ENCODE assay signal across 10 cellular contexts in the genomic region with DNA sequence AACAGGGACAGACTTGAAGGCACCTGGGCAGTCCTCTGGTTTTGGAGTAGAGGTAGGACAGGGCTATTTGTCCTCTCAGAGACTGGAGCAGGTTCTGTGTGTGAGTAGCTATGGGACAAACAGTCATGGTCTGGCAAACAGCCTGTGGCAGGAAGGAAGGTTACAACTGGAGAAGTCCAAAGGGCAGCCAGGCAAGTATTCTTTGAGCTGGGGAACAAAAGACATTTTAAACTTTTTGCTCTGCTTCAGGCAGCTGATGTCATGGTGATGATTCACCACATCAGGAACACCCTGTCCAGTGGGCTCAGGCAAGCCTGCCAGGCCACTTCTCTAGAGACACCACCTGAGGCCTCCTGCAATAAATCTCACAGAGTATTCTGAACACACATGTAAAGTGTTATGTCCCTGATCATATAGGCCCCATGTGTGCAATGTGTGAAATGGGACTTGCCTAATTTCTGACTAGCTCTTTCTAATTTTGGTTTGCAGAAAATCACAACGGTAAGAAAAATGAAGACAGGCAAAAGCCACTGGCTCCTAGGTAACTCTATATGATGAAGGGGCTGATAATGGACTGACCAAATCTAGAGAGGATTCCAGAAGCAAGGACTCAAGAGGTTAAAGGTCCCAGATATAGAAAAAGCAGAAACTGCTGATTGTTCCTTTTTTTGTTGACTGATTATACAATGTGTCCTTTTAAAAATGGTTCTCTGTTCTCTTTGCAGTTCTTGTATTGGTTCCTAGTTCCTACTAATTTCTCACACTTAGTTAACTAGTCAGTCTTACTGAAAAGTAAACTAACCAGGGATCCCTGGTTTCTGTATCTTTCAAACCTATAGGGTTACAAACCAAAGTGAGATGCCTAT. TPM values are rescaled to one million over a fixed set of nuclear protein-coding genes. Genes with fewer than 3 reads are reported as not detected.
DNase-seq lines count a peak whose midpoint lies in the region; ATAC-seq and TF ChIP-seq lines count a peak whose summit lies in the region.
"Not testable (repeated sequence)": the region's sequence is repeated elsewhere in the genome, so short reads cannot be mapped to it uniquely, and the experiment has no call there.
"Had no signal": no experiment of that assay in that cellular context is flagged by ENCODE, and none has a peak within 500 bp of the region (broad histone marks: within the 10 kb centered on the region; RNA-seq: fewer than 3 reads in every experiment).

No MANE protein-coding gene starts in this region.

- H4K20me1 ChIP-seq in hepatocyte (ENCODE audit: insufficient read depth, poor library complexity, severe bottlenecking) = not testable (repeated sequence)

- ATAC-seq in naive thymus-derived CD8-positive, alpha-beta T cell = not testable (repeated sequence)

- H3K4me3 Mint-ChIP-seq in CD4-positive, alpha-beta memory T cell; naive thymus-derived CD8-positive, alpha-beta T cell: not testable (repeated sequence)

- H3K36me3 Mint-ChIP-seq in CD4-positive, alpha-beta memory T cell = peaks cover 42 to 45% of the 10 kb centered on the region in 2 donors
- H3K36me3 Mint-ChIP-seq in naive thymus-derived CD8-positive, alpha-beta T cell = peaks cover 0 to 57% (median 28%) of the 10 kb centered on the region in 3 donors

- not testable (repeated sequence) for TF ChIP-seq CTCF in adrenal gland (IDR thresholded peaks at IDR 0.05); epithelial cell of proximal tubule (conservative IDR thresholded peaks at IDR 0.05; ENCODE audit: low read depth, low read length); hepatocyte (IDR thresholded peaks at IDR 0.05; ENCODE audit: poor library complexity); spleen (IDR thresholded peaks at IDR 0.05 in 8 of 11, conservative IDR thresholded peaks at IDR 0.05 in 3 of 11)

- peak overlapping the region; percentile 26 to 76 (median 54) for H3K27ac Mint-ChIP-seq in CD4-positive, alpha-beta memory T cell
- H3K27ac Mint-ChIP-seq in naive thymus-derived CD8-positive, alpha-beta T cell = peak overlapping the region; percentile 47 to 88 (median 82)

- DNase-seq in CD4-positive, alpha-beta memory T cell; naive thymus-derived CD8-positive, alpha-beta T cell; spleen: not testable (repeated sequence)
- DNase-seq in HS-5 (ENCODE audit: low read depth) (peak; percentile 23), SIG-M5 treated with dmso at 0.1 percent for 504 hours (lab: John Stamatoyannopoulos, UW; ENCODE audit: unreplicated experiment) (peak; percentile 35), adrenal gland (peak; percentile 38 to 79 (median 70)), epithelial cell of proximal tubule (ENCODE audit: low read depth) (peak; percentile 43), hepatocyte (ENCODE audit: low spot score) (peak; percentile 70)

- CTCF ChIA-PET in CD4-positive, alpha-beta memory T cell (lab: Charles Lee; ENCODE audit: partially characterized antibody) = not testable (repeated sequence)

- H3K4me1 ChIP-seq in CD4-positive, alpha-beta memory T cell (ENCODE audit: insufficient read depth, low read length); adrenal gland (replicated peaks in 1 of 2): not testable (repeated sequence)
- H3K4me1 ChIP-seq in hepatocyte (ENCODE audit: insufficient read depth) (peaks cover 27% of the 10 kb centered on the region), spleen (peaks cover 0 to 38% (median 11%) of the 10 kb centered on the region in 6 donors)

- not testable (repeated sequence) for H3K27me3 ChIP-seq in CD4-positive, alpha-beta memory T cell (ENCODE audit: insufficient read depth, low read length); adrenal gland; hepatocyte; spleen (replicated peaks in 1 of 7)

- POLR2A ChIA-PET in CD4-positive, alpha-beta memory T cell (lab: Charles Lee; ENCODE audit: partially characterized antibody); naive thymus-derived CD8-positive, alpha-beta T cell (lab: Charles Lee): not testable (repeated sequence)

- peaks cover 22 to 63% (median 38%) of the 10 kb centered on the region in 4 donors for H3K4me1 Mint-ChIP-seq in CD4-positive, alpha-beta memory T cell
- peaks cover 34 to 67% (median 64%) of the 10 kb centered on the region in 4 donors for H3K4me1 Mint-ChIP-seq in naive thymus-derived CD8-positive, alpha-beta T cell

- not testable (repeated sequence) for H3K36me3 ChIP-seq in CD4-positive, alpha-beta memory T cell (ENCODE audit: insufficient read depth, low read length); adrenal gland (replicated peaks in 1 of 2); hepatocyte (replicated peaks; ENCODE audit: insufficient read depth, low read depth)
- peaks cover 0 to 47% (median 11%) of the 10 kb centered on the region in 6 donors for H3K36me3 ChIP-seq in spleen

- H2AFZ ChIP-seq in hepatocyte = not testable (repeated sequence)

- not testable (repeated sequence) for H3K27ac ChIP-seq in CD4-positive, alpha-beta memory T cell (ENCODE audit: low read depth, low read length)
- H3K27ac ChIP-seq in adrenal gland = peak overlapping the region in 1 of 5 donors; percentile 50
- H3K27ac ChIP-seq in hepatocyte = peak overlapping the region; percentile 89
- H3K27ac ChIP-seq in spleen = peak overlapping the region in 5 of 8 donors; percentile 33 to 73 (median 67)

- H3K9me2 ChIP-seq in hepatocyte (replicated peaks; ENCODE audit: insufficient read depth) = not testable (repeated sequence)

- peak overlapping the region; percentile 60 for H3K4me2 ChIP-seq in hepatocyte

- H3K9me3 ChIP-seq in CD4-positive, alpha-beta memory T cell (ENCODE audit: control insufficient read depth in 1 of 2, low read length in 2 of 2); adrenal gland (replicated peaks in 1 of 3); hepatocyte (ENCODE audit: low read depth); spleen: not testable (repeated sequence)

- H3K79me2 ChIP-seq in hepatocyte = not testable (repeated sequence)

- whole genome bisulfite sequencing in adrenal gland, 4 donors = 83 to 93% (median 89%) methylated on average over 1 of the region's 1 CpG
- 78% methylated on average over 1 of the region's 1 CpG for WGBS in hepatocyte (ENCODE audit: low lambda C conversion rate, missing lambda C conversion rate)
- WGBS in spleen, 5 donors = 81 to 100% (median 90%) methylated on average over 1 of the region's 1 CpG

- not testable (repeated sequence) for H3K9me3 Mint-ChIP-seq in CD4-positive, alpha-beta memory T cell; naive thymus-derived CD8-positive, alpha-beta T cell

- H3K27me3 Mint-ChIP-seq in CD4-positive, alpha-beta memory T cell; naive thymus-derived CD8-positive, alpha-beta T cell: not testable (repeated sequence)

- intact Hi-C loops in CD4-positive, alpha-beta memory T cell (cut with micrococcal nuclease); adrenal gland (cut with DNase I); spleen (cut with DNase I; ENCODE audit: low total_unique reads): not testable (repeated sequence)

- not testable (repeated sequence) for H3K4me3 ChIP-seq in CD4-positive, alpha-beta memory T cell (ENCODE audit: low read length in 2 of 2); adrenal gland; epithelial cell of proximal tubule (ENCODE audit: low read depth, low read length); hepatocyte; spleen

- not testable (repeated sequence) for TF ChIP-seq POLR2A in adrenal gland (IDR thresholded peaks at IDR 0.05); spleen (IDR thresholded peaks at IDR 0.05)

RNA-seq across cellular contexts. Expression of a gene that starts 58.7 kb away (rescaled TPM):
- total RNA-seq in CD4-positive, alpha-beta memory T cell = 1 to 10 TPM; 4.2 to 5.2 TPM
- polyA plus RNA-seq in CD4-positive, alpha-beta memory T cell = under 1 TPM in 1 of 2 donors, not detected in 1; 0.21 TPM
- total RNA-seq in adrenal gland (not detected), epithelial cell of proximal tubule (not detected in 2 replicates), hepatocyte (0.07 TPM in 1 of 2 replicates, not detected in the other), spleen (1 to 10 TPM in 1 of 7 donors, under 1 TPM in 6; 0.39 to 1.1 (median 0.79) TPM)
- polyA plus RNA-seq in adrenal gland (under 1 TPM in 1 of 3 donors, not detected in 2; under 0.01 TPM), hepatocyte (0.10 TPM in 1 of 2 replicates, not detected in the other), spleen (under 1 TPM; 0.02 to 0.06 (median 0.02) TPM)
- total RNA-seq in naive thymus-derived CD8-positive, alpha-beta T cell = 1 to 10 TPM; 2.6 to 3.0 TPM
- polyA plus RNA-seq in naive thymus-derived CD8-positive, alpha-beta T cell = under 1 TPM; 0.06 to 0.10 (median 0.08) TPM
- total RNA-seq: NCI-H460, osteoblast had no signal
